17 cellular contexts compared by ENCODE assay signal in genomic region chr12:87344699-87345098, GRCh38.
A peak's percentile ranks its signal among the peaks of the same experiment; 100 is the strongest.
DNase-seq lines count a peak whose midpoint lies in the region; ATAC-seq and TF ChIP-seq lines count a peak whose summit lies in the region.
"Had no signal": no experiment of that assay in that cellular context is flagged by ENCODE, and none has a peak within 500 bp of the region (broad histone marks: within the 10 kb centered on the region; RNA-seq: fewer than 3 reads in every experiment).

No MANE protein-coding gene starts in this region.

- 33 to 55% methylated on average over 4 of the region's 4 CpGs for WGBS in sigmoid colon, 2 donors
- 81 to 83% methylated on average over 4 of the region's 4 CpGs for WGBS in aorta, 2 donors

- H3K4me1 ChIP-seq in sigmoid colon (no peaks in the 10 kb centered on the region), aorta (ENCODE audit: control insufficient read depth in 1 of 2, insufficient read depth in 2 of 2, low read length in 2 of 2) (peaks cover 0 to 5% of the 10 kb centered on the region in 2 donors)
- H3K4me1 ChIP-seq: gastrocnemius medialis had no signal

- H3K9me3 ChIP-seq in sigmoid colon (no peaks in the 10 kb centered on the region), aorta (ENCODE audit: control insufficient read depth, low read length) (no peaks in the 10 kb centered on the region)
- H3K9me3 ChIP-seq: gastrocnemius medialis had no signal

- TF ChIP-seq CTCF in choroid plexus epithelial cell (conservative IDR thresholded peaks at IDR 0.05; ENCODE audit: low read depth, low read length): peak; percentile 41
- TF ChIP-seq CTCF in sigmoid colon (IDR thresholded peaks at IDR 0.05): no peak

- no peak overlapping the region for H3K27ac ChIP-seq in sigmoid colon
- H3K27ac ChIP-seq in aorta (ENCODE audit: low read depth in 1 of 2, low read length in 2 of 2): no peak overlapping the region
- H3K27ac ChIP-seq: gastrocnemius medialis had no signal

- no peak for TF ChIP-seq EP300 in sigmoid colon (IDR thresholded peaks at IDR 0.05)

- no peaks in the 10 kb centered on the region for H3K36me3 ChIP-seq in sigmoid colon
- H3K36me3 ChIP-seq in aorta (ENCODE audit: control insufficient read depth in 1 of 2, insufficient read depth in 2 of 2, low read length in 1 of 2): no peaks in the 10 kb centered on the region
- H3K36me3 ChIP-seq: gastrocnemius medialis had no signal

- H3K27me3 ChIP-seq in sigmoid colon: no peaks in the 10 kb centered on the region
- H3K27me3 ChIP-seq in aorta (ENCODE audit: control insufficient read depth in 1 of 2, insufficient read depth in 2 of 2, low read length in 1 of 2): no peaks in the 10 kb centered on the region
- H3K27me3 ChIP-seq: gastrocnemius medialis had no signal

- intact Hi-C loops in cardiac septum (cut with DNase I) (no loop called here), sigmoid colon (cut with DNase I) (no loop called here), aorta (cut with DNase I) (no loop called here)

- H3K4me3 ChIP-seq in choroid plexus epithelial cell (ENCODE audit: low read depth, low read length) (no peak overlapping the region), sigmoid colon (no peak overlapping the region), aorta (ENCODE audit: low read length in 2 of 2) (no peak overlapping the region)
- H3K4me3 ChIP-seq: gastrocnemius medialis had no signal

- no peak for TF ChIP-seq POLR2A in sigmoid colon (IDR thresholded peaks at IDR 0.05)

- DNase-seq in COLO829 (ENCODE audit: low spot score) (peak; percentile 22), M059J (ENCODE audit: low read depth) (peak; percentile 11), choroid plexus epithelial cell (ENCODE audit: low read depth) (peak; percentile 42), myocyte (ENCODE audit: low read depth) (peak; percentile 13), cardiac septum (ENCODE audit: low spot score) (no peak), sigmoid colon (no peak), aorta (no peak)
- DNase-seq: activated naive CD8-positive, alpha-beta T cell treated with anti-CD3 and anti-CD28 coated beads, Interleukin-2, amount 10 ng/mL, durations not matched to agents 7 days and 5 days; CD4-positive, alpha-beta memory T cell; dermis blood vessel endothelial cell; gastrocnemius medialis; GDM1; left colon; NCI-H1417; NCI-H510A; SHP77 had no signal

- ATAC-seq in GM18520 (IDR thresholded peaks at IDR 0.05; ENCODE audit: unreplicated experiment) (no peak), aorta (ENCODE audit: low FRiP score) (no peak)
- ATAC-seq: gastrocnemius medialis, left colon had no signal

Comparison
In these comparisons a context has a peak if more than half of its experiments do, and no peak if none do; other contexts are left out.
1. DNase-seq: peak in COLO829 (single experiment), M059J (single experiment), choroid plexus epithelial cell (single experiment) and myocyte (single experiment); none in cardiac septum (single experiment), sigmoid colon (single experiment) and aorta (0 of 2).